ENCODE assay signal across 16 cellular contexts in genomic region chr10:128221128-128221527, GRCh38.
DNase-seq lines count a peak whose midpoint lies in the region; ATAC-seq and TF ChIP-seq lines count a peak whose summit lies in the region.
"Had no signal": no experiment of that assay in that cellular context is flagged by ENCODE, and none has a peak within 500 bp of the region (broad histone marks: within the 10 kb centered on the region; RNA-seq: fewer than 3 reads in every experiment).

No MANE protein-coding gene starts in this region.

- ATAC-seq in naive thymus-derived CD8-positive, alpha-beta T cell = no peak
- ATAC-seq in GM21360 (IDR thresholded peaks at IDR 0.05; ENCODE audit: unreplicated experiment) (no peak), gastroesophageal sphincter (no peak)
- ATAC-seq: HepG2 had no signal

- intact Hi-C loops in breast epithelium (cut with DNase I; ENCODE audit: low total_unique reads) = no loop called here

- H3K27me3 Mint-ChIP-seq in naive thymus-derived CD8-positive, alpha-beta T cell = peaks cover 0 to 18% (median 2%) of the 10 kb centered on the region in 5 donors

- POLR2A ChIA-PET in naive thymus-derived CD8-positive, alpha-beta T cell (lab: Charles Lee) = no interaction called here

- no peaks in the 10 kb centered on the region for H3K27me3 ChIP-seq in BLaER1
- peaks cover 27% of the 10 kb centered on the region for H3K27me3 ChIP-seq in gastroesophageal sphincter
- peaks cover 0 to 8% of the 10 kb centered on the region in 2 donors for H3K27me3 ChIP-seq in breast epithelium

- H3K4me3 ChIP-seq in BLaER1 (peak overlapping the region; percentile 51), gastroesophageal sphincter (no peak overlapping the region), breast epithelium (no peak overlapping the region)
- H3K4me3 ChIP-seq: A549 had no signal

- peak; percentile 32 for DNase-seq in KG1 (lab: John Stamatoyannopoulos, UW)
- peak; percentile 14 for DNase-seq in dermis blood vessel endothelial cell
- no peak for DNase-seq in naive thymus-derived CD8-positive, alpha-beta T cell
- DNase-seq in activated CD4-positive, CD25-positive, alpha-beta regulatory T cell (lab: John Stamatoyannopoulos, UW) = no peak
- DNase-seq in breast epithelium (ENCODE audit: low spot score in 2 of 2) = no peak
- DNase-seq: C1 segment of cervical spinal cord; Calu3; CD4-positive, alpha-beta T cell; DMS 273 treated with DMSO at 0.1 percent for 48 hours; GOT3; H9 had no signal

- no peaks in the 10 kb centered on the region for H4K20me1 ChIP-seq in BLaER1

- H3K4me1 ChIP-seq in BLaER1 = peaks cover 70% of the 10 kb centered on the region
- H3K4me1 ChIP-seq in gastroesophageal sphincter = no peaks in the 10 kb centered on the region
- H3K4me1 ChIP-seq in breast epithelium = no peaks in the 10 kb centered on the region

- TF ChIP-seq EP300 in gastroesophageal sphincter (IDR thresholded peaks at IDR 0.05) = no peak

- no peak overlapping the region for H3K27ac Mint-ChIP-seq in naive thymus-derived CD8-positive, alpha-beta T cell
- H3K27ac Mint-ChIP-seq: CD4-positive, alpha-beta T cell; H9 had no signal

- H3K9me3 Mint-ChIP-seq in naive thymus-derived CD8-positive, alpha-beta T cell = peaks cover 0 to 9% (median 0%) of the 10 kb centered on the region in 9 donors
- H3K9me3 Mint-ChIP-seq: CD4-positive, alpha-beta T cell had no signal

- H3K36me3 ChIP-seq in BLaER1 (peaks cover 27% of the 10 kb centered on the region), gastroesophageal sphincter (no peaks in the 10 kb centered on the region), breast epithelium (no peaks in the 10 kb centered on the region)

- no peak for TF ChIP-seq CTCF in gastroesophageal sphincter (IDR thresholded peaks at IDR 0.05)
- TF ChIP-seq CTCF in breast epithelium (IDR thresholded peaks at IDR 0.05) = no peak

- peak overlapping the region; percentile 89 for H3K4me2 ChIP-seq in BLaER1

- H3K27ac ChIP-seq in BLaER1 (peak overlapping the region; percentile 76), gastroesophageal sphincter (no peak overlapping the region), breast epithelium (no peak overlapping the region)
- H3K27ac ChIP-seq: A549 had no signal

- TF ChIP-seq POLR2A in gastroesophageal sphincter (IDR thresholded peaks at IDR 0.05) (no peak), breast epithelium (IDR thresholded peaks at IDR 0.05) (no peak)

- peaks cover 6 to 17% (median 16%) of the 10 kb centered on the region in 4 donors for H3K4me1 Mint-ChIP-seq in naive thymus-derived CD8-positive, alpha-beta T cell

- H3K36me3 Mint-ChIP-seq in naive thymus-derived CD8-positive, alpha-beta T cell = peaks cover 0 to under 1% (median 0%) of the 10 kb centered on the region in 3 donors

- peak overlapping the region in 9 of 10 donors; percentile 16 to 60 (median 40) for H3K4me3 Mint-ChIP-seq in naive thymus-derived CD8-positive, alpha-beta T cell
- H3K4me3 Mint-ChIP-seq: CD4-positive, alpha-beta T cell; H9 had no signal

- H3K9me3 ChIP-seq in BLaER1 (peaks cover 29% of the 10 kb centered on the region), gastroesophageal sphincter (peaks cover 0 to 8% (median 0%) of the 10 kb centered on the region in 3 donors), breast epithelium (no peaks in the 10 kb centered on the region)
- H3K9me3 ChIP-seq: A549 had no signal

- H3K9ac ChIP-seq in BLaER1 = peak overlapping the region; percentile 74

- WGBS in gastroesophageal sphincter (ENCODE audit: low coverage in 1 of 2), 2 donors = 53 to 63% methylated on average over 2 to 7 of the region's 10 CpGs

Comparison
In these comparisons a context has a peak if more than half of its experiments do, and no peak if none do; other contexts are left out.
1. DNase-seq: peak in KG1 (single experiment) and dermis blood vessel endothelial cell (single experiment); none in naive thymus-derived CD8-positive, alpha-beta T cell (0 of 10), activated CD4-positive, CD25-positive, alpha-beta regulatory T cell (0 of 4) and breast epithelium (0 of 2).